ENCODE assay signal across 8 cellular contexts in the genomic region with DNA sequence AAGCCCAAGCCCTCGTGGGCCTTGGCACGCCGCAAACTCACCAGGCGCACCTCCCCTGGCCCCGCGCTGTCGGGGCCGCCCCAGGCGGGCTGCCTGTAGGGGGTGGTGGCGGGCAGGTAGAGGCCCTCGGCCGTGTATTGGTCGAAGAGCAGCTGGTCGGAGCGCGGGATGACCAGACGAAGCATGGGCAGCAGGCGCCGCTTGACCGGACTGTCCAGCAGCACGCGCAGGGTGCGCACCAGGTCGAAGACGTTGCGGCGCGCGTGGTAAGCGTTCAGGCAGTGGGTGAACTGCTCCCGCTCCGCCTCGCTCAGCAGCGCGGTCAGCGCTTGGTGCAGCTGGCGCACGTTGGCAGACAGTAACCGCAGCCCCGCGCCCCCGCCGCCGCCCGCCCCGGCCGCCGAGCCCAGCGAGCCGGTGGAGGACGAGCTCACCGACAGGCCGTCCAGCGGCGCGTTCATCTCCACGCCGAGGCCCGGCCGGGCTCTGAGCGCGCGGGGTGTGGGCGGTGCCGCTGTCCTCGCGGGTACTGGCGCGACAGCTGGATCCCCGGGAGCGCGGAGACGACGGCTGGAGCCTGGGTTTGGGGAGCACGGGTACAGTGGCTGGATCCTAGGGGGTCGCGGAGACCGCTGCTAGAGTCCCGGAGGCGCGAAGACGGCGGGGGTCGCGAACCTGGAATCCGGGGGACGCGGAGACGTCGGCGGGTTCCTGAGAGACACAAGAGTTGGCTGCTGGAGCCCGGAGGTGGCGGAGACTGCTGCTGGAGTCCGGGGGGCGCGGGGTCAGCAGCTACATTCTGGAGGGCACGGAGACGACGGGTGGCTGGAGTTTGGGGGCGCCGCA. TPM values are rescaled to one million over a fixed set of nuclear protein-coding genes. Genes with fewer than 3 reads are reported as not detected.
A peak's percentile ranks its signal among the peaks of the same experiment; 100 is the strongest.
DNase-seq lines count a peak whose midpoint lies in the region; ATAC-seq and TF ChIP-seq lines count a peak whose summit lies in the region.

No MANE protein-coding gene starts in this region.

- H3K9me2 ChIP-seq in Loucy (replicated peaks; ENCODE audit: low read depth, low read length): no peaks in the 10 kb centered on the region

- TF ChIP-seq CTCF in Loucy (conservative IDR thresholded peaks at IDR 0.05; ENCODE audit: low read length) (no peak), mucosa of descending colon (IDR thresholded peaks at IDR 0.05) (peak; percentile 14)

- peak overlapping the region; percentile 72 for H3K4me3 ChIP-seq in Loucy (ENCODE audit: low read length, poor library complexity, severe bottlenecking)
- peak overlapping the region; percentile 39 for H3K4me3 ChIP-seq in mucosa of descending colon
- peak overlapping the region; percentile 67 to 83 for H3K4me3 ChIP-seq in stomach smooth muscle (ENCODE audit: low read length in 2 of 2)

- H3K9ac ChIP-seq in Loucy (ENCODE audit: low read depth, low read length, poor library complexity, severe bottlenecking): no peak overlapping the region
- H3K9ac ChIP-seq in stomach smooth muscle (ENCODE audit: low read length in 2 of 2): peak overlapping the region; percentile 47 to 62

- DNase-seq in COLO668 (lab: John Stamatoyannopoulos, UW; ENCODE audit: unreplicated experiment) (peak; percentile 78), activated T-cell treated with anti-CD3 and anti-CD28 coated beads for 1 hour (ENCODE audit: low read depth) (peak; percentile 11), epidermal melanocyte (ENCODE audit: insufficient read length, low spot score) (peak; percentile 32), mucosa of descending colon (peak; percentile 33 to 76 (median 70)), HT-29 (ENCODE audit: low spot score) (no peak)

- H3K9me3 ChIP-seq in Loucy (ENCODE audit: insufficient read depth, low read depth, low read length) (no peaks in the 10 kb centered on the region), mucosa of descending colon (no peaks in the 10 kb centered on the region), stomach smooth muscle (ENCODE audit: control insufficient read depth in 2 of 2, low read length in 2 of 2) (no peaks in the 10 kb centered on the region)

- H3F3A ChIP-seq in Loucy (ENCODE audit: low read depth): no peaks in the 10 kb centered on the region

- H3K27me3 ChIP-seq in Loucy (ENCODE audit: insufficient read depth, low read length, poor library complexity, severe bottlenecking): no peaks in the 10 kb centered on the region
- H3K27me3 ChIP-seq in stomach smooth muscle (ENCODE audit: control insufficient read depth in 1 of 2, insufficient read depth in 2 of 2, low read length in 2 of 2): no peaks in the 10 kb centered on the region

- intact Hi-C loops in mucosa of descending colon (cut with DNase I, micrococcal nuclease): no loop called here

- H2AFZ ChIP-seq in Loucy (ENCODE audit: low read length): 0 out of 2 replicates have a peak overlapping the region, but pooled peaks have one; percentile 65

- H3K27ac ChIP-seq in stomach smooth muscle (ENCODE audit: low read length): peak overlapping the region; percentile 92

- H3K36me3 ChIP-seq in Loucy (ENCODE audit: insufficient read depth, low read length): no peaks in the 10 kb centered on the region
- no peaks in the 10 kb centered on the region for H3K36me3 ChIP-seq in mucosa of descending colon (ENCODE audit: low read depth)
- H3K36me3 ChIP-seq in stomach smooth muscle (ENCODE audit: control insufficient read depth in 2 of 2, insufficient read depth in 2 of 2, low read length in 2 of 2): no peaks in the 10 kb centered on the region

- no peaks in the 10 kb centered on the region for H3K79me2 ChIP-seq in Loucy (ENCODE audit: insufficient read depth, low read length)

- H4K20me1 ChIP-seq in Loucy (ENCODE audit: insufficient read depth, low read length, poor library complexity, severe bottlenecking): no peaks in the 10 kb centered on the region

- H3K4me1 ChIP-seq in Loucy (ENCODE audit: insufficient read depth, low read length, poor library complexity, severe bottlenecking) (peaks cover 6% of the 10 kb centered on the region), mucosa of descending colon (ENCODE audit: low read depth) (peaks cover 14% of the 10 kb centered on the region), stomach smooth muscle (ENCODE audit: control insufficient read depth, insufficient read depth, low read length) (peaks cover 39% of the 10 kb centered on the region)

- peak; percentile 60 for ATAC-seq in mucosa of descending colon
- ATAC-seq in GM21526 (IDR thresholded peaks at IDR 0.05; ENCODE audit: low FRiP score, unreplicated experiment): no peak

- H3K4me2 ChIP-seq in Loucy (ENCODE audit: low read depth, low read length, poor library complexity, severe bottlenecking): peak overlapping the region; percentile 84

RNA-seq across cellular contexts. Expression of a gene that starts 0.7 kb away (rescaled TPM):
- 10 to 100 TPM in 1 of 3 donors, 1 to 10 TPM in 2; 2.8 to 19.1 (median 4.7) TPM for total RNA-seq in mucosa of descending colon
- 0.61 and 0.78 TPM in 2 replicates for total RNA-seq in HT-29 (2014; rRNA removed; shearing (Covaris generic))
